24 cellular contexts compared by ENCODE assay signal in genomic region chr11:35346472-35347136, GRCh38.
"Had no signal": no experiment of that assay in that cellular context is flagged by ENCODE, and none has a peak within 500 bp of the region (broad histone marks: within the 10 kb centered on the region; RNA-seq: fewer than 3 reads in every experiment).

No MANE protein-coding gene starts in this region.

- DNase-seq: activated CD4-positive, alpha-beta T cell treated with anti-CD3 and anti-CD28 coated beads, Interleukin-2, amount 10 ng/mL, durations not matched to agents 7 days and 5 days; activated CD4-positive, CD25-positive, alpha-beta regulatory T cell treated with anti-CD3 and anti-CD28 coated beads, Interleukin-2, amount 50 U/mL, for 72 hours; activated CD8-positive, alpha-beta memory T cell treated with anti-CD3 and anti-CD28 coated beads, Interleukin-2, amount 10 ng/mL, durations not matched to agents 7 days and 5 days; activated CD8-positive, alpha-beta T cell treated with anti-CD3 and anti-CD28 coated beads for 36 hours; activated gamma-delta T cell; activated T-cell treated with anti-CD3 and anti-CD28 coated beads for 4 hours; colonic mucosa; endodermal cell; foreskin fibroblast; left colon; lower lobe of right lung; mesendoderm; mucosa of descending colon; retina; spleen; stimulated activated CD4-positive, alpha-beta T cell treated with anti-CD3 and anti-CD28 coated beads, Interleukin-4, amount 100 ng/mL, for 1 hour; stimulated activated naive CD8-positive, alpha-beta T cell treated with anti-CD3 and anti-CD28 coated beads, Interleukin-15, Interleukin-2, amounts not matched to agents 100 U/mL and 50 U/mL, for 24 hours; substantia nigra; tibial artery; WERI-Rb-1 had no signal

- H3K4me3 Mint-ChIP-seq: activated CD4-positive, alpha-beta T cell treated with anti-CD3 and anti-CD28 coated beads, Interleukin-2, amount 10 ng/mL, durations not matched to agents 7 days and 5 days; activated CD8-positive, alpha-beta memory T cell treated with anti-CD3 and anti-CD28 coated beads, Interleukin-2, amount 10 ng/mL, durations not matched to agents 7 days and 5 days; activated CD8-positive, alpha-beta T cell treated with anti-CD3 and anti-CD28 coated beads for 36 hours; endodermal cell; neural progenitor cell had no signal

- H3K9ac ChIP-seq: neural progenitor cell had no signal

- H3K36me3 Mint-ChIP-seq: activated CD8-positive, alpha-beta memory T cell treated with anti-CD3 and anti-CD28 coated beads, Interleukin-2, amount 10 ng/mL, durations not matched to agents 7 days and 5 days; neural progenitor cell had no signal

- H3K4me1 ChIP-seq: colonic mucosa had no signal

- H3K4me1 Mint-ChIP-seq: endodermal cell had no signal

- ATAC-seq: activated CD8-positive, alpha-beta memory T cell treated with anti-CD3 and anti-CD28 coated beads, Interleukin-2, amount 10 ng/mL, durations not matched to agents 7 days and 5 days; activated CD8-positive, alpha-beta T cell treated with anti-CD3 and anti-CD28 coated beads for 36 hours; activated naive CD4-positive, alpha-beta T cell treated with anti-CD3 and anti-CD28 coated beads, Interleukin-2, amount 50 U/mL, for 72 hours; left colon; lower lobe of right lung; mucosa of descending colon; stimulated activated naive CD8-positive, alpha-beta T cell treated with anti-CD3 and anti-CD28 coated beads, Interleukin-15, Interleukin-2, amounts not matched to agents 100 U/mL and 50 U/mL, for 24 hours had no signal

- H3K9me3 Mint-ChIP-seq: activated CD8-positive, alpha-beta T cell treated with anti-CD3 and anti-CD28 coated beads for 36 hours; endodermal cell; neural progenitor cell had no signal

- H3K4me3 ChIP-seq: colonic mucosa, lower lobe of right lung, mucosa of descending colon, neural progenitor cell, spleen, tibial artery had no signal

- H3K27ac Mint-ChIP-seq: activated CD4-positive, alpha-beta T cell treated with anti-CD3 and anti-CD28 coated beads, Interleukin-2, amount 10 ng/mL, durations not matched to agents 7 days and 5 days; activated CD8-positive, alpha-beta memory T cell treated with anti-CD3 and anti-CD28 coated beads, Interleukin-2, amount 10 ng/mL, durations not matched to agents 7 days and 5 days; activated CD8-positive, alpha-beta T cell treated with anti-CD3 and anti-CD28 coated beads for 36 hours; endodermal cell; progenitor cell of endocrine pancreas had no signal

- H3K36me3 ChIP-seq: colonic mucosa, lower lobe of right lung, neural progenitor cell, spleen, tibial artery, WERI-Rb-1 had no signal

- H3K9me3 ChIP-seq: colonic mucosa, lower lobe of right lung, mucosa of descending colon, spleen, tibial artery had no signal

- H2AFZ ChIP-seq: neural progenitor cell had no signal

- H3K27ac ChIP-seq: colonic mucosa, epithelial cell of prostate, lower lobe of right lung, neural progenitor cell, tibial artery, WERI-Rb-1 had no signal

- H3K27me3 ChIP-seq: colonic mucosa, spleen, tibial artery had no signal

- H3K27me3 Mint-ChIP-seq: activated CD4-positive, alpha-beta T cell treated with anti-CD3 and anti-CD28 coated beads, Interleukin-2, amount 10 ng/mL, durations not matched to agents 7 days and 5 days; activated CD8-positive, alpha-beta memory T cell treated with anti-CD3 and anti-CD28 coated beads, Interleukin-2, amount 10 ng/mL, durations not matched to agents 7 days and 5 days; activated CD8-positive, alpha-beta T cell treated with anti-CD3 and anti-CD28 coated beads for 36 hours had no signal

- H3K4me2 ChIP-seq: neural progenitor cell had no signal
